Comparison of ENCODE assay signal across 8 cellular contexts in genomic region chr11:107018902-107019493, GRCh38. TPM values are rescaled to one million over a fixed set of nuclear protein-coding genes. Genes with fewer than 3 reads are reported as not detected.
A peak's percentile ranks its signal among the peaks of the same experiment; 100 is the strongest.
DNase-seq lines count a peak whose midpoint lies in the region; ATAC-seq lines count a peak whose summit lies in the region.

No MANE protein-coding gene starts in this region.

- no peak for ATAC-seq in GM19397 (IDR thresholded peaks at IDR 0.05; ENCODE audit: unreplicated experiment)

- DNase-seq in NCI-H748 (lab: John Stamatoyannopoulos, UW; ENCODE audit: unreplicated experiment) (peak; percentile 34), NCI-H748 treated with DMSO at 0.1 percent for 48 hours (lab: John Stamatoyannopoulos, UW) (no peak), NOMO-1 treated with DMSO at 0.1 percent for 48 hours (lab: John Stamatoyannopoulos, UW; ENCODE audit: unreplicated experiment) (peak; percentile 11), cerebellum (ENCODE audit: low spot score) (peak; percentile 55), iris pigment epithelial cell (ENCODE audit: low read depth) (peak; percentile 83), smooth muscle cell of the brain vasculature (ENCODE audit: low read depth, low spot score) (peak; percentile 44), NAMALWA (ENCODE audit: low spot score) (no peak)

RNA-seq across cellular contexts. Expression of gene GUCY1A2, which starts 0.7 kb away (rescaled TPM):
- 59.4 TPM for total RNA-seq in cerebellum

Comparison
In these comparisons a context has a peak if more than half of its experiments do, and no peak if none do; other contexts are left out.
1. DNase-seq: peak in NCI-H748 (single experiment), NOMO-1 treated with DMSO at 0.1 percent for 48 hours (single experiment), cerebellum (single experiment), iris pigment epithelial cell (single experiment) and smooth muscle cell of the brain vasculature (single experiment); none in NCI-H748 treated with DMSO at 0.1 percent for 48 hours (single experiment) and NAMALWA (single experiment).